ENCODE assay signal across 8 cellular contexts in the genomic region with DNA sequence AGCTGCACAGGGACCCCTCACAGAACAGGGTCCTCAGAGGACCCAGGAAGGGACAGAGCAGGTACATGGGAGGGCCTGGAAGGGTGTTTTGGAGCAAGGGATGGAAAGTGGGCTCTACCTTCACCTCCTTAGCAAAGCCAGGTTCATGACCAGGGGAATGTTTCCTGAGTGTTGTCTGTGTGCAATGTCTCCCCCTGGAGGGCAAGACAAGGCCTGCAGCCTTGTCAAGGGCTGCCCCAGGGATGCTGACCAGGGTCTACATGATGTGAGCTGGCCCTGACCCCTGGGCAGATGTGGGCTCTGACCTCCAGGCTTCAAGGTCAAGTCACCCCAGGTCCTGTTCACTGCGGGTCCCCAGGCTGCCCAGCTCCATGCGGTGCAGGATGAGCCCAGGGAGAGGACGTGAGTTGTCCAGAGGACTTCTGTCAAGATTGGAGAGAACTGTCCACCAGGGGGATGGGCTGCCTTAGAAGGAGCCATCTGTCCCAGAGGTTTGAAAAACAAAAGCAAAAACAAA. TPM values are rescaled to one million over a fixed set of nuclear protein-coding genes. Genes with fewer than 3 reads are reported as not detected.
A peak's percentile ranks its signal among the peaks of the same experiment; 100 is the strongest.
DNase-seq lines count a peak whose midpoint lies in the region; ATAC-seq and TF ChIP-seq lines count a peak whose summit lies in the region.

No MANE protein-coding gene starts in this region.

- H3K4me1 ChIP-seq in mucosa of rectum (ENCODE audit: control insufficient read depth in 2 of 2, insufficient read depth in 2 of 2, low read length in 2 of 2), result peaks cover 13% of the 10 kb centered on the region in 2 donors

- peaks cover 16% of the 10 kb centered on the region for H3K27me3 ChIP-seq in AG04450 (ENCODE audit: control insufficient read depth, insufficient read depth, low read length)
- no peaks in the 10 kb centered on the region for H3K27me3 ChIP-seq in mucosa of rectum (ENCODE audit: control insufficient read depth in 2 of 2, insufficient read depth in 2 of 2, low read length in 2 of 2)

- ATAC-seq in GM18909 (IDR thresholded peaks at IDR 0.05; ENCODE audit: poor library complexity, unreplicated experiment) (peak; percentile 46), HG03442 (IDR thresholded peaks at IDR 0.05; ENCODE audit: unreplicated experiment) (no peak)

- CTCF ChIA-PET in AG04450 (lab: Charles Lee), result interaction anchor here (0.6 to 4.7 kb wide), 15 partner anchors 9 to 444 kb away, joined by 3 to 44 read pairs (median 5); no protein-coding TSS in a partner anchor

- H3K36me3 ChIP-seq in mucosa of rectum (ENCODE audit: control insufficient read depth in 2 of 2, insufficient read depth in 2 of 2, low read length in 2 of 2), result peaks cover 0 to 7% of the 10 kb centered on the region in 2 donors

- peak overlapping the region; percentile 68 to 88 for H3K9ac ChIP-seq in mucosa of rectum (ENCODE audit: low read depth in 1 of 2, low read length in 2 of 2)

- TF ChIP-seq CTCF in AG04450 (IDR thresholded peaks at IDR 0.05; ENCODE audit: low read depth, low read length), result peak; percentile 87
- peak; percentile 97 for TF ChIP-seq CTCF in epithelial cell of esophagus (IDR thresholded peaks at IDR 0.05; ENCODE audit: insufficient read depth, low read depth, low read length, missing control alignments)

- H3K9me3 ChIP-seq in AG04450 (ENCODE audit: control insufficient read depth, insufficient read depth, low read length) (no peaks in the 10 kb centered on the region), mucosa of rectum (ENCODE audit: control insufficient read depth in 2 of 2, low read length in 2 of 2) (no peaks in the 10 kb centered on the region)

- H3K27ac ChIP-seq in AG04450 (ENCODE audit: low read depth, low read length), result no peak overlapping the region
- peak overlapping the region; percentile 88 to 91 for H3K27ac ChIP-seq in mucosa of rectum (ENCODE audit: low read depth in 2 of 2, low read length in 2 of 2)

- H3K4me3 ChIP-seq in AG04450 (ENCODE audit: low read depth, low read length) (no peak overlapping the region), epithelial cell of esophagus (ENCODE audit: low read length) (no peak overlapping the region), mucosa of rectum (ENCODE audit: low read length in 2 of 2) (peak overlapping the region; percentile 66 to 74)

- no peak for DNase-seq in AG04450 (ENCODE audit: low read depth, low spot score)
- DNase-seq in NCI-H2107 treated with DMSO at 0.1 percent for 48 hours (lab: John Stamatoyannopoulos, UW; ENCODE audit: unreplicated experiment), result peak; percentile 17
- peak; percentile 31 to 68 (median 40) for DNase-seq in activated CD8-positive, alpha-beta memory T cell treated with anti-CD3 and anti-CD28 coated beads for 48 hours (ENCODE audit: low read depth in 2 of 3, low spot score in 2 of 3)
- DNase-seq in epithelial cell of esophagus (ENCODE audit: low read depth), result peak; percentile 70
- DNase-seq in stimulated activated CD8-positive, alpha-beta memory T cell treated with anti-CD3 and anti-CD28 coated beads, Interleukin-4, amount 100 ng/mL, for 4 hours (ENCODE audit: low read depth in 2 of 2, low spot score in 1 of 2), result peak; percentile 20 to 38

- POLR2A ChIA-PET in AG04450 (lab: Yijun Ruan, JAX), result no interaction called here

RNA-seq across cellular contexts. Expression of gene CEACAM1, which starts 1.0 kb away (rescaled TPM):
- polyA plus RNA-seq in AG04450 (2011; rRNA removed), result not detected in 2 replicates
- not detected in 2 replicates for polyA minus RNA-seq in AG04450 (2011; rRNA and poly(A)+ RNA removed)

Comparison
In these comparisons a context has a peak if more than half of its experiments do, and no peak if none do; other contexts are left out.
1. H3K4me3 ChIP-seq: peak in mucosa of rectum (2 of 2); none in AG04450 (single experiment) and epithelial cell of esophagus (single experiment).